In genomic region chr2:227808936-227809335, GRCh38 we compare ENCODE assay signal across 20 cellular contexts. TPM values are rescaled to one million over a fixed set of nuclear protein-coding genes. Genes with fewer than 3 reads are reported as not detected.
DNase-seq lines count a peak whose midpoint lies in the region; ATAC-seq, FAIRE-seq and TF ChIP-seq lines count a peak whose summit lies in the region.
"Had no signal": no experiment of that assay in that cellular context is flagged by ENCODE, and none has a peak within 500 bp of the region (broad histone marks: within the 10 kb centered on the region; RNA-seq: fewer than 3 reads in every experiment).

No MANE protein-coding gene starts in this region.

- in situ Hi-C loops in K562 (cut with MboI): no loop called here

- CTCF ChIA-PET in A549 (lab: Yijun Ruan, JAX) (interaction anchor here (0.8 kb wide), 1 partner anchor 28 kb away, joined by 3 read pairs; no protein-coding TSS in a partner anchor), K562 (lab: Yijun Ruan, JAX; ENCODE audit: low intra/inter-chr PET ratio) (no interaction called here)
- CTCF ChIA-PET in CD4-positive, alpha-beta memory T cell (lab: Charles Lee; ENCODE audit: partially characterized antibody): interaction anchor here (1.0 kb wide), 1 partner anchor 43 kb away, joined by 3 read pairs; no protein-coding TSS in a partner anchor

- no peaks in the 10 kb centered on the region for H3K27me3 ChIP-seq in CD4-positive, alpha-beta memory T cell (ENCODE audit: insufficient read depth, low read length)
- no peaks in the 10 kb centered on the region for H3K27me3 ChIP-seq in K562 (ENCODE audit: control insufficient read depth in 2 of 2, insufficient read depth in 2 of 2, low read length in 2 of 2)

- H3K9ac ChIP-seq in K562 (ENCODE audit: insufficient read depth in 1 of 2, low read depth in 2 of 2, low read length in 2 of 2): no peak overlapping the region

- H3K4me3 Mint-ChIP-seq in CD4-positive, alpha-beta memory T cell: peak overlapping the region in 4 of 8 donors; percentile 0 to 36 (median 20)
- no peak overlapping the region for H3K4me3 Mint-ChIP-seq in T-helper 17 cell
- H3K4me3 Mint-ChIP-seq: CD4-positive, alpha-beta T cell; GM23338 had no signal

- H3K9me3 ChIP-seq in A549 (no peaks in the 10 kb centered on the region), T-helper 17 cell (ENCODE audit: control insufficient read depth, low read length, poor library complexity, severe bottlenecking) (no peaks in the 10 kb centered on the region), K562 (replicated peaks; ENCODE audit: control insufficient read depth, insufficient read depth, low read depth, low read length) (no peaks in the 10 kb centered on the region)
- no peaks in the 10 kb centered on the region for H3K9me3 ChIP-seq in CD4-positive, alpha-beta memory T cell (ENCODE audit: control insufficient read depth in 1 of 2, low read length in 2 of 2)

- TF ChIP-seq RAD21 in A549 (conservative IDR thresholded peaks at IDR 0.05 in 1 of 2, IDR thresholded peaks at IDR 0.05 in 1 of 2) (no peak), K562 (CRISPR knock-in tag; conservative IDR thresholded peaks at IDR 0.05 in 1 of 2, IDR thresholded peaks at IDR 0.05 in 1 of 2) (no peak)

- no peak for DNase-seq in A549 (ENCODE audit: low read depth in 1 of 2, low spot score in 1 of 2)
- no peak for DNase-seq in CD4-positive, alpha-beta memory T cell
- no peak for DNase-seq in T-helper 17 cell
- DNase-seq in K562 (ENCODE audit: extremely low read depth in 1 of 4, low spot score in 3 of 4): no peak
- DNase-seq in activated naive CD4-positive, alpha-beta T cell (lab: John Stamatoyannopoulos, UW): no peak
- DNase-seq in stimulated activated CD4-positive, alpha-beta T cell treated with anti-CD3 and anti-CD28 coated beads, Interleukin-1b, Interleukin-23, amount 100 ng/mL, for 48 hours: no peak
- DNase-seq in GM20000 (ENCODE audit: low spot score): no peak
- DNase-seq: AML-193; CD4-positive, alpha-beta T cell; DMS153; DMS79; GDM1; HCEC 1CT had no signal

- no peak for TF ChIP-seq CTCF in A549 (IDR thresholded peaks at IDR 0.05)
- TF ChIP-seq CTCF in K562 (IDR thresholded peaks at IDR 0.05 in 2 of 3, conservative IDR thresholded peaks at IDR 0.05 in 1 of 3; ENCODE audit: insufficient read depth in 2 of 3, low read depth in 1 of 3, low read length in 3 of 3): no peak
- no peak for TF ChIP-seq CTCF in GM20000 (IDR thresholded peaks at IDR 0.05; ENCODE audit: extremely low read depth, missing control alignments)

- no peaks in the 10 kb centered on the region for H4K20me1 ChIP-seq in K562 (replicated peaks; ENCODE audit: control insufficient read depth, insufficient read depth, low read length)

- peaks cover 0 to 3% of the 10 kb centered on the region in 2 donors for H3K36me3 Mint-ChIP-seq in CD4-positive, alpha-beta memory T cell
- peaks cover 3% of the 10 kb centered on the region for H3K36me3 Mint-ChIP-seq in T-helper 17 cell (ENCODE audit: low read depth)

- H3K4me2 ChIP-seq in A549 (no peak overlapping the region), K562 (ENCODE audit: insufficient read depth, low read length) (no peak overlapping the region)
- H3K4me2 ChIP-seq: GM23338 had no signal

- TF ChIP-seq EP300 in A549 (IDR thresholded peaks at IDR 0.05): no peak
- no peak for TF ChIP-seq EP300 in K562 (IDR thresholded peaks at IDR 0.05; ENCODE audit: low read length)

- TF ChIP-seq POLR2A in A549 (IDR thresholded peaks at IDR 0.05; ENCODE audit: low read length) (no peak), K562 (conservative IDR thresholded peaks at IDR 0.05) (no peak)

- H3K4me1 Mint-ChIP-seq in CD4-positive, alpha-beta memory T cell: peaks cover 15 to 44% (median 28%) of the 10 kb centered on the region in 4 donors
- peaks cover 52% of the 10 kb centered on the region for H3K4me1 Mint-ChIP-seq in T-helper 17 cell

- WGBS in A549 (ENCODE audit: missing lambda C conversion rate): 92% methylated on average over 1 of the region's 1 CpG
- 0% methylated on average over 1 of the region's 1 CpG for WGBS in K562 (ENCODE audit: insufficient coverage, low coverage, missing lambda C conversion rate)

- ATAC-seq in A549: no peak
- ATAC-seq in T-helper 17 cell: no peak
- no peak for ATAC-seq in K562
- ATAC-seq: GM23338 had no signal

- H3K9me1 ChIP-seq in K562 (ENCODE audit: control insufficient read depth, insufficient read depth, low read length): no peaks in the 10 kb centered on the region

- H3K9me3 Mint-ChIP-seq in CD4-positive, alpha-beta memory T cell: peaks cover 0 to 2% (median 0%) of the 10 kb centered on the region in 8 donors
- H3K9me3 Mint-ChIP-seq: CD4-positive, alpha-beta T cell; GM23338 had no signal

- H3K4me3 ChIP-seq in A549 (no peak overlapping the region), K562 (no peak overlapping the region)
- H3K4me3 ChIP-seq in CD4-positive, alpha-beta memory T cell (ENCODE audit: low read length in 2 of 2): no peak overlapping the region
- H3K4me3 ChIP-seq: GM23338 had no signal

- no peaks in the 10 kb centered on the region for H3K4me1 ChIP-seq in A549
- H3K4me1 ChIP-seq in CD4-positive, alpha-beta memory T cell (ENCODE audit: insufficient read depth, low read length): peaks cover 20% of the 10 kb centered on the region
- H3K4me1 ChIP-seq in K562 (replicated peaks in 1 of 2; ENCODE audit: control insufficient read depth in 2 of 2, insufficient read depth in 2 of 2, low read length in 2 of 2): no peaks in the 10 kb centered on the region

- H3K27ac Mint-ChIP-seq in CD4-positive, alpha-beta memory T cell: peak overlapping the region in 4 of 7 donors; percentile 39 to 66 (median 44)
- H3K27ac Mint-ChIP-seq in T-helper 17 cell: peak overlapping the region; percentile 98
- H3K27ac Mint-ChIP-seq: CD4-positive, alpha-beta T cell; GM23338 had no signal

- POLR2A ChIA-PET in A549 (lab: Yijun Ruan, JAX): no interaction called here
- POLR2A ChIA-PET in CD4-positive, alpha-beta memory T cell (lab: Charles Lee; ENCODE audit: partially characterized antibody): interaction anchor here (1.2 kb wide), 1 partner anchor 26 kb away, joined by 3 read pairs; no protein-coding TSS in a partner anchor
- POLR2A ChIA-PET in K562 (lab: Yijun Ruan, JAX): no interaction called here

- H3K79me2 ChIP-seq in K562 (ENCODE audit: control insufficient read depth, insufficient read depth, low read length): no peaks in the 10 kb centered on the region

- no peaks in the 10 kb centered on the region for H3K36me3 ChIP-seq in CD4-positive, alpha-beta memory T cell (ENCODE audit: insufficient read depth, low read length)
- no peaks in the 10 kb centered on the region for H3K36me3 ChIP-seq in K562 (ENCODE audit: control insufficient read depth, insufficient read depth, low read length)

- H3K27ac ChIP-seq in A549 (no peak overlapping the region), K562 (ENCODE audit: extremely low read depth, low read depth, low read length) (no peak overlapping the region)
- H3K27ac ChIP-seq in CD4-positive, alpha-beta memory T cell (ENCODE audit: low read depth, low read length): no peak overlapping the region
- H3K27ac ChIP-seq: C4-2B had no signal

- intact Hi-C loops in CD4-positive, alpha-beta memory T cell (cut with micrococcal nuclease): loop anchor here (5.0 kb wide), 1 partner anchor 53 kb away; no protein-coding TSS in a partner anchor
- intact Hi-C loops in K562 (cut with micrococcal nuclease): no loop called here

- H3K27me3 Mint-ChIP-seq in CD4-positive, alpha-beta memory T cell: no peaks in the 10 kb centered on the region
- no peaks in the 10 kb centered on the region for H3K27me3 Mint-ChIP-seq in T-helper 17 cell

- no peak overlapping the region for H2AFZ ChIP-seq in K562 (ENCODE audit: low read depth, low read length)
- H2AFZ ChIP-seq: GM23338 had no signal

- FAIRE-seq in A549 (lab: Jason Lieb, UNC): peak; percentile 7
- no peak for FAIRE-seq in K562 (lab: Jason Lieb, UNC)
- FAIRE-seq: A204.1, GM12892, GM18507, H54 had no signal

- BruUV-seq in K562 (replicated peaks; lab: Mats Ljungman, UMichigan): no TSS peak

RNA-seq across cellular contexts. Expression of gene CCL20, which starts 4.7 kb away (rescaled TPM):
- polyA plus RNA-seq in A549 (2011; rRNA removed): 3.4 and 6.5 TPM in 2 replicates
- 0.57 and 1.3 TPM in 2 replicates for polyA plus RNA-seq in A549 (2012; cell fraction: cytosol; rRNA removed)
- polyA plus RNA-seq in A549 (2012; cell fraction: nucleus; rRNA removed): 0.18 and 0.47 TPM in 2 replicates
- 0.43 to 1.1 TPM (median 0.45 TPM) in 3 replicates for polyA plus RNA-seq in A549 (2017; fragmentation: RNase III; extraction: RNeasy Plus Mini Kit Qiagen cat#74134 plus additional on column Dnase treatment)
- polyA minus RNA-seq in A549 (2011; rRNA and poly(A)+ RNA removed): 1.8 and 2.7 TPM in 2 replicates
- 1 to 10 TPM; 2.6 to 3.2 TPM for total RNA-seq in CD4-positive, alpha-beta memory T cell
- 1 to 10 TPM; 1.5 to 1.6 TPM for polyA plus RNA-seq in CD4-positive, alpha-beta memory T cell
- total RNA-seq in T-helper 17 cell: 10 to 100 TPM; 24.3 to 39.7 TPM
- not detected in 2 replicates for total RNA-seq in K562 (2011; cell fraction: chromatin; rRNA removed; ENCODE audit: low replicate concordance)
- total RNA-seq in K562 (2011; cell fraction: nucleolus; rRNA removed): not detected in 2 replicates
- total RNA-seq in K562 (2011; cell fraction: nucleoplasm; rRNA removed): not detected in 2 replicates
- not detected in 2 replicates for total RNA-seq in K562 (2014; rRNA removed)
- total RNA-seq in K562 (2014; rRNA removed; fragmentation: Illumina TruSeq; extraction: Trizol): not detected in 2 replicates
- not detected in 2 replicates for total RNA-seq in K562 (2015; rRNA removed; fragmentation: Illumina TruSeq; extraction: Trizol)
- 0.29 TPM in 1 of 2 replicates, not detected in the other for total RNA-seq in K562 (2021)
- not detected in 2 replicates for polyA plus RNA-seq in K562 (2011; rRNA removed)
- polyA plus RNA-seq in K562 (2011; cell fraction: cytosol; rRNA removed): not detected in 2 replicates
- not detected in 2 replicates for polyA plus RNA-seq in K562 (2011; cell fraction: nucleus; rRNA removed)
- polyA plus RNA-seq in K562 (2012): not detected in 2 replicates
- not detected in 2 replicates for polyA plus RNA-seq in K562 (2014; fragmentation: Illumina TruSeq; extraction: Trizol)
- polyA plus RNA-seq in K562 (2014; fragmentation: Nextera tagmentation; extraction: Ambion mirVana): not detected
- polyA plus RNA-seq in K562 (2014; rRNA removed): not detected in 2 replicates
- polyA minus RNA-seq in K562 (2011; rRNA and poly(A)+ RNA removed): not detected in 2 replicates
- polyA minus RNA-seq in K562 (2011; cell fraction: cytosol; rRNA and poly(A)+ RNA removed): 2.7 TPM in 1 of 2 replicates, not detected in the other
- not detected in 2 replicates for polyA minus RNA-seq in K562 (2011; cell fraction: nucleus; rRNA and poly(A)+ RNA removed)
- total RNA-seq: GM23338 had no signal
- polyA plus RNA-seq: BJ, GM23338 had no signal

Comparison
In these comparisons a context has a peak if more than half of its experiments do, and no peak if none do; other contexts are left out.
1. RNA of gene CCL20, which starts 4.7 kb away (total RNA-seq): 24.3 to 39.7 TPM in T-helper 17 cell; 2.6 to 3.2 TPM in CD4-positive, alpha-beta memory T cell and 0.29 TPM in K562; every median in the first group is over 4 times any median in the second.
2. Of the 35 proteins assayed by ChIP-seq in both K562 and A549: peak only in K562: none; only in A549: MAFK; in both: none; in neither: 34.